8 cellular contexts compared by ENCODE assay signal in genomic region chr16:28821874-28822519, GRCh38. TPM values are rescaled to one million over a fixed set of nuclear protein-coding genes. Genes with fewer than 3 reads are reported as not detected.
DNase-seq lines count a peak whose midpoint lies in the region; TF ChIP-seq lines count a peak whose summit lies in the region.

No MANE protein-coding gene starts in this region.

- peak overlapping the region; percentile 97 for H3K27ac ChIP-seq in VCaP
- H3K27ac ChIP-seq in smooth muscle cell (ENCODE audit: low read depth): peak overlapping the region; percentile 91

- H3K4me1 ChIP-seq in smooth muscle cell (ENCODE audit: low read depth): peaks cover 20% of the 10 kb centered on the region

- peaks cover 5% of the 10 kb centered on the region for H3F3A ChIP-seq in smooth muscle cell (ENCODE audit: low read depth)

- no peaks in the 10 kb centered on the region for H3K9me3 ChIP-seq in smooth muscle cell (replicated peaks; ENCODE audit: low read depth)

- H3K27me3 Mint-ChIP-seq in glutamatergic neuron (ENCODE audit: unreplicated experiment): peaks cover 16% of the 10 kb centered on the region

- H3K4me3 ChIP-seq in smooth muscle cell: peak overlapping the region; percentile 100

- peaks cover 18% of the 10 kb centered on the region for H3K4me1 Mint-ChIP-seq in glutamatergic neuron (ENCODE audit: low read depth, unreplicated experiment)

- peak overlapping the region; percentile 93 for H3K9ac ChIP-seq in smooth muscle cell (ENCODE audit: low read depth)

- H3K27ac Mint-ChIP-seq in glutamatergic neuron (ENCODE audit: unreplicated experiment): peak overlapping the region; percentile 31

- TF ChIP-seq CTCF in VCaP (conservative IDR thresholded peaks at IDR 0.05): no peak
- no peak for TF ChIP-seq CTCF in glutamatergic neuron (IDR thresholded peaks at IDR 0.05; ENCODE audit: partially characterized antibody, unreplicated experiment)
- TF ChIP-seq CTCF in smooth muscle cell (IDR thresholded peaks at IDR 0.05; ENCODE audit: borderline replicate concordance, insufficient read depth, poor library complexity, severe bottlenecking): no peak

- DNase-seq in NCI-H1417 (lab: John Stamatoyannopoulos, UW) (peak in 2 of 3 experiments; percentile 7 to 67), NCI-H1417 treated with DMSO at 0.1 percent for 48 hours (lab: John Stamatoyannopoulos, UW) (no peak), glutamatergic neuron (no peak), smooth muscle cell (lab: John Stamatoyannopoulos, UW; ENCODE audit: unreplicated experiment) (no peak), HCEC 1CT (no peak), NCI-H446 treated with DMSO at 0.1 percent for 48 hours (lab: John Stamatoyannopoulos, UW) (no peak), NCI-H1092 treated with DMSO at 0.1 percent for 48 hours (lab: John Stamatoyannopoulos, UW) (no peak)

- peaks cover 8% of the 10 kb centered on the region for H3K36me3 ChIP-seq in smooth muscle cell (ENCODE audit: low read depth)

- no peaks in the 10 kb centered on the region for H3K27me3 ChIP-seq in smooth muscle cell (ENCODE audit: low read depth)

- peaks cover 3% of the 10 kb centered on the region for H3K9me3 Mint-ChIP-seq in glutamatergic neuron (ENCODE audit: unreplicated experiment)

- H3K36me3 Mint-ChIP-seq in glutamatergic neuron (ENCODE audit: unreplicated experiment): no peaks in the 10 kb centered on the region

- H3K4me2 ChIP-seq in smooth muscle cell: peak overlapping the region; percentile 91

- H3K79me2 ChIP-seq in smooth muscle cell (ENCODE audit: low read depth): peaks cover 48% of the 10 kb centered on the region

- peak overlapping the region; percentile 85 for H3K4me3 Mint-ChIP-seq in glutamatergic neuron (ENCODE audit: unreplicated experiment)

- WGBS in smooth muscle cell (ENCODE audit: low lambda C conversion rate): 39% methylated on average over 13 of the region's 13 CpGs

- peaks cover 26% of the 10 kb centered on the region for H4K20me1 ChIP-seq in smooth muscle cell (ENCODE audit: low read depth)

- H2AFZ ChIP-seq in smooth muscle cell (ENCODE audit: low read depth): peak overlapping the region; percentile 93

RNA-seq across cellular contexts. Expression of gene ATXN2L, which starts 0.8 kb away (rescaled TPM):
- total RNA-seq in glutamatergic neuron (ENCODE audit: unreplicated experiment): 261 TPM
- 81.2 and 89.3 TPM in 2 replicates for total RNA-seq in smooth muscle cell
- polyA plus RNA-seq in smooth muscle cell: 93.3 and 108 TPM in 2 replicates

RNA-seq across cellular contexts. Expression of gene TUFM, which starts 24.2 kb away (rescaled TPM):
- total RNA-seq in glutamatergic neuron (ENCODE audit: unreplicated experiment) (143 TPM), smooth muscle cell (67.2 and 76.1 TPM in 2 replicates)
- 191 and 200 TPM in 2 replicates for polyA plus RNA-seq in smooth muscle cell

RNA-seq across cellular contexts. Expression of gene SH2B1, which starts 41.6 kb away (rescaled TPM):
- total RNA-seq in glutamatergic neuron (ENCODE audit: unreplicated experiment): 72.1 TPM
- 11.4 and 17.3 TPM in 2 replicates for total RNA-seq in smooth muscle cell
- 17.3 and 18.8 TPM in 2 replicates for polyA plus RNA-seq in smooth muscle cell

RNA-seq across cellular contexts. Expression of gene ATP2A1, which starts 56.3 kb away (rescaled TPM):
- total RNA-seq in glutamatergic neuron (ENCODE audit: unreplicated experiment) (4.5 TPM), smooth muscle cell (0.09 and 0.36 TPM in 2 replicates)
- 0.87 and 1.2 TPM in 2 replicates for polyA plus RNA-seq in smooth muscle cell

Comparison
In these comparisons a context has a peak if more than half of its experiments do, and no peak if none do; other contexts are left out.
1. DNase-seq: peak in NCI-H1417 (2 of 3); none in NCI-H1417 treated with DMSO at 0.1 percent for 48 hours (single experiment), glutamatergic neuron (single experiment), smooth muscle cell (single experiment), HCEC 1CT (single experiment), NCI-H446 treated with DMSO at 0.1 percent for 48 hours (single experiment) and NCI-H1092 treated with DMSO at 0.1 percent for 48 hours (single experiment).